ENCODE assay signal across 19 cellular contexts in genomic region chr5:102749416-102750021, GRCh38. TPM values are rescaled to one million over a fixed set of nuclear protein-coding genes. Genes with fewer than 3 reads are reported as not detected.
DNase-seq lines count a peak whose midpoint lies in the region; ATAC-seq and TF ChIP-seq lines count a peak whose summit lies in the region.
"Had no signal": no experiment of that assay in that cellular context is flagged by ENCODE, and none has a peak within 500 bp of the region (broad histone marks: within the 10 kb centered on the region; RNA-seq: fewer than 3 reads in every experiment).

No MANE protein-coding gene starts in this region.

- TF ChIP-seq CTCF in dorsolateral prefrontal cortex (IDR thresholded peaks at IDR 0.05 in 54 of 56, conservative IDR thresholded peaks at IDR 0.05 in 2 of 56; ENCODE audit: low read depth in 1 of 56, partially characterized antibody in 56 of 56), result no peak

- no peak for TF ChIP-seq RAD21 in Ishikawa (IDR thresholded peaks at IDR 0.05; ENCODE audit: low read depth)

- ATAC-seq in left colon (peak; percentile 29), GM19023 (IDR thresholded peaks at IDR 0.05; ENCODE audit: unreplicated experiment) (no peak)

- no peak overlapping the region for H3K27ac ChIP-seq in dorsolateral prefrontal cortex

- DNase-seq in Daoy (ENCODE audit: low read depth) (peak; percentile 21), NCI-H748 (lab: John Stamatoyannopoulos, UW; ENCODE audit: unreplicated experiment) (peak; percentile 87), left colon (no peak), AG08396 (ENCODE audit: low spot score) (no peak), dorsolateral prefrontal cortex (no peak), T-helper 1 cell (no peak)
- DNase-seq: activated CD8-positive, alpha-beta memory T cell treated with anti-CD3 and anti-CD28 coated beads, Interleukin-2, amount 50 U/mL, for 48 hours; activated naive CD8-positive, alpha-beta T cell treated with anti-CD3 and anti-CD28 coated beads, Interleukin-2, amount 10 ng/mL, durations not matched to agents 7 days and 5 days; AML-193; Caco-2; EL; HCEC 1CT; head of caudate nucleus; NCI-H1694; NCI-H510A; retina; SIG-M5 had no signal

- TF ChIP-seq EP300 in Ishikawa (IDR thresholded peaks at IDR 0.05; ENCODE audit: borderline replicate concordance), result peak; percentile 81; the same call in 1 of the 2 replicates

- intact Hi-C loops in left colon (cut with DNase I, micrococcal nuclease) (no loop called here), dorsolateral prefrontal cortex (cut with DNase I) (loop anchor here in 1 of 2 donors (10.0 kb wide), 1 partner anchor 115 kb away; no protein-coding TSS in a partner anchor)

- no peaks in the 10 kb centered on the region for H3K27me3 ChIP-seq in dorsolateral prefrontal cortex

- H3K4me3 ChIP-seq in dorsolateral prefrontal cortex, result no peak overlapping the region

TF ChIP-seq in Ishikawa, 13 proteins besides CTCF, POLR2A, EP300 and RAD21:
- TF ChIP-seq FOXM1 (IDR thresholded peaks at IDR 0.05; ENCODE audit: borderline replicate concordance, low read depth) (peak; percentile 64), TEAD4 (IDR thresholded peaks at IDR 0.05) (peak; percentile 86), TCF12 (IDR thresholded peaks at IDR 0.05; ENCODE audit: low read depth) (peak; percentile 76), NFIC (IDR thresholded peaks at IDR 0.05) (peak; percentile 55; the same call in 1 of the 2 replicates), EGR1 (IDR thresholded peaks at IDR 0.05) (no peak), YY1 (IDR thresholded peaks at IDR 0.05; ENCODE audit: low read depth) (no peak)

RNA-seq across cellular contexts. Expression of gene PAM, which starts 5.6 kb away (rescaled TPM):
- 67.1 and 120 TPM in 2 replicates for total RNA-seq in Daoy (2014; rRNA removed; shearing (Covaris generic))
- 100 to 1,000 TPM in 1 of 2 donors, 10 to 100 TPM in 1; 71.4 to 107 TPM for total RNA-seq in left colon
- 100 to 1,000 TPM in 112 of 120 experiments, 10 to 100 TPM in 8; 60.2 to 261 (median 158) TPM for total RNA-seq in dorsolateral prefrontal cortex

Comparison
In these comparisons a context has a peak if more than half of its experiments do, and no peak if none do; other contexts are left out.
1. DNase-seq: peak in Daoy (single experiment) and NCI-H748 (single experiment); none in left colon (0 of 2), AG08396 (single experiment), dorsolateral prefrontal cortex (0 of 10) and T-helper 1 cell (0 of 5).